Comparison of ENCODE assay signal across 30 cellular contexts in the genomic region with DNA sequence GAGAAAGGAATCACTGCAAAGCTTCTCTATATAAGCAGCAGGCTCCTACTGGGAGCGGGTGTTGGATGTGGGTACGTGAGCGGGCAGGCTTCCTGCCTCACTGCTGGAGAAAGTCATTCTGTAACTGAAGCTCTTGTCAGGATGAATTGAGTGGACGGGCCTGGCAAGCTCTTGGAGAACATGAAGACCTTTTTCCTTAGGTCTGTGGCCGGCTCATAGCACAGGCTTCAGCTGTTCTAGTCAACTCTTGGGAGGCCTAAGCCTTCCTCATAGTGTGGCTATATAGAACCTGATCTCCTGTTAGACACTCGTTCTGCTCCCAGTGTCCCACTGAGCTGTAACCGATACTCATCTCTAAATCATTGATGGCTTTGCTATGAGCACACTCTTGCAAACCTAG.
"Had no signal": no experiment of that assay in that cellular context is flagged by ENCODE, and none has a peak within 500 bp of the region (broad histone marks: within the 10 kb centered on the region; RNA-seq: fewer than 3 reads in every experiment).

No MANE protein-coding gene starts in this region.

- H3K4me3 Mint-ChIP-seq: activated CD4-positive, alpha-beta memory T cell treated with anti-CD3 and anti-CD28 coated beads, Interleukin-2, amount 10 ng/mL, durations not matched to agents 7 days and 5 days; activated CD8-positive, alpha-beta memory T cell treated with anti-CD3 and anti-CD28 coated beads, Interleukin-2, amount 10 ng/mL, durations not matched to agents 7 days and 5 days; activated naive CD4-positive, alpha-beta T cell treated with anti-CD3 and anti-CD28 coated beads, Interleukin-2, amount 10 ng/mL, durations not matched to agents 7 days and 5 days; activated naive CD8-positive, alpha-beta T cell; activated naive CD8-positive, alpha-beta T cell treated with anti-CD3 and anti-CD28 coated beads, Interleukin-2, amount 50 U/mL, for 24 hours; central memory CD8-positive, alpha-beta T cell had no signal

- H3K36me3 Mint-ChIP-seq: activated CD8-positive, alpha-beta memory T cell treated with anti-CD3 and anti-CD28 coated beads, Interleukin-2, amount 10 ng/mL, durations not matched to agents 7 days and 5 days; activated naive CD4-positive, alpha-beta T cell treated with anti-CD3 and anti-CD28 coated beads, Interleukin-2, amount 10 ng/mL, durations not matched to agents 7 days and 5 days; activated naive CD8-positive, alpha-beta T cell had no signal

- DNase-seq: activated CD4-positive, alpha-beta memory T cell treated with anti-CD3 and anti-CD28 coated beads, Interleukin-2, amount 10 ng/mL, durations not matched to agents 7 days and 5 days; activated CD4-positive, alpha-beta T cell treated with anti-CD3 and anti-CD28 coated beads for 1 hour; activated CD4-positive, alpha-beta T cell treated with anti-CD3 and anti-CD28 coated beads for 48 hours; activated CD4-positive, CD25-positive, alpha-beta regulatory T cell; activated CD8-positive, alpha-beta memory T cell treated with anti-CD3 and anti-CD28 coated beads for 24 hours; activated CD8-positive, alpha-beta memory T cell treated with anti-CD3 and anti-CD28 coated beads, Interleukin-2, amount 10 ng/mL, durations not matched to agents 7 days and 5 days; activated CD8-positive, alpha-beta memory T cell treated with anti-CD3 and anti-CD28 coated beads, Interleukin-2, amount 50 U/mL, for 48 hours; activated effector memory CD4-positive, alpha-beta T cell treated with Interleukin-2 at 50 U/mL for 16 hours; activated naive CD4-positive, alpha-beta T cell treated with anti-CD3 and anti-CD28 coated beads, Interleukin-2, amount 10 ng/mL, durations not matched to agents 7 days and 5 days; activated naive CD8-positive, alpha-beta T cell treated with anti-CD3 and anti-CD28 coated beads, Interleukin-2, amount 50 U/mL, for 24 hours; activated T-cell treated with anti-CD3 and anti-CD28 coated beads, Interleukin-2, amount 50 U/mL, for 48 hours; anterior cingulate cortex; NCI-H1105; NCI-H1417 treated with DMSO at 0.1 percent for 48 hours; NCI-H1694; NCI-H1930; NCI-H2081 treated with DMSO at 0.1 percent for 48 hours; NCI-H226; NCI-H446 treated with DMSO at 0.1 percent for 48 hours; NCI-H524; OCI-M1; SHP77; SJCRH30; T1000; WERI-Rb-1 had no signal

- H3K4me1 ChIP-seq: SJCRH30 had no signal

- H3K27ac Mint-ChIP-seq: activated CD4-positive, alpha-beta memory T cell treated with anti-CD3 and anti-CD28 coated beads, Interleukin-2, amount 10 ng/mL, durations not matched to agents 7 days and 5 days; activated CD8-positive, alpha-beta memory T cell treated with anti-CD3 and anti-CD28 coated beads, Interleukin-2, amount 10 ng/mL, durations not matched to agents 7 days and 5 days; activated naive CD4-positive, alpha-beta T cell treated with anti-CD3 and anti-CD28 coated beads, Interleukin-2, amount 10 ng/mL, durations not matched to agents 7 days and 5 days; activated naive CD8-positive, alpha-beta T cell; activated naive CD8-positive, alpha-beta T cell treated with anti-CD3 and anti-CD28 coated beads, Interleukin-2, amount 50 U/mL, for 24 hours had no signal

- H3K4me3 ChIP-seq: cardiac muscle cell, SJCRH30, SK-N-MC had no signal

- ATAC-seq: activated CD8-positive, alpha-beta memory T cell treated with anti-CD3 and anti-CD28 coated beads, Interleukin-2, amount 10 ng/mL, durations not matched to agents 7 days and 5 days; activated naive CD8-positive, alpha-beta T cell treated with anti-CD3 and anti-CD28 coated beads, Interleukin-2, amount 50 U/mL, for 24 hours; Panc1 had no signal

- H3K9me3 Mint-ChIP-seq: activated CD4-positive, alpha-beta memory T cell treated with anti-CD3 and anti-CD28 coated beads, Interleukin-2, amount 10 ng/mL, durations not matched to agents 7 days and 5 days; activated naive CD4-positive, alpha-beta T cell treated with anti-CD3 and anti-CD28 coated beads, Interleukin-2, amount 10 ng/mL, durations not matched to agents 7 days and 5 days; activated naive CD8-positive, alpha-beta T cell treated with anti-CD3 and anti-CD28 coated beads, Interleukin-2, amount 50 U/mL, for 24 hours; central memory CD8-positive, alpha-beta T cell had no signal

- H3K9me3 ChIP-seq: SJCRH30 had no signal

- H3K27me3 Mint-ChIP-seq: activated CD4-positive, alpha-beta memory T cell treated with anti-CD3 and anti-CD28 coated beads, Interleukin-2, amount 10 ng/mL, durations not matched to agents 7 days and 5 days; activated CD8-positive, alpha-beta memory T cell treated with anti-CD3 and anti-CD28 coated beads, Interleukin-2, amount 10 ng/mL, durations not matched to agents 7 days and 5 days; activated naive CD4-positive, alpha-beta T cell treated with anti-CD3 and anti-CD28 coated beads, Interleukin-2, amount 10 ng/mL, durations not matched to agents 7 days and 5 days; activated naive CD8-positive, alpha-beta T cell; activated naive CD8-positive, alpha-beta T cell treated with anti-CD3 and anti-CD28 coated beads, Interleukin-2, amount 50 U/mL, for 24 hours; central memory CD8-positive, alpha-beta T cell had no signal

- H3K27me3 ChIP-seq: cardiac muscle cell, SJCRH30 had no signal

- H3K4me1 Mint-ChIP-seq: activated CD4-positive, alpha-beta memory T cell treated with anti-CD3 and anti-CD28 coated beads, Interleukin-2, amount 10 ng/mL, durations not matched to agents 7 days and 5 days; activated CD8-positive, alpha-beta memory T cell treated with anti-CD3 and anti-CD28 coated beads, Interleukin-2, amount 10 ng/mL, durations not matched to agents 7 days and 5 days; activated naive CD4-positive, alpha-beta T cell treated with anti-CD3 and anti-CD28 coated beads, Interleukin-2, amount 10 ng/mL, durations not matched to agents 7 days and 5 days; activated naive CD8-positive, alpha-beta T cell treated with anti-CD3 and anti-CD28 coated beads, Interleukin-2, amount 50 U/mL, for 24 hours; central memory CD8-positive, alpha-beta T cell had no signal

- H3K27ac ChIP-seq: SJCRH30, SK-N-MC, WERI-Rb-1 had no signal

- H3K36me3 ChIP-seq: cardiac muscle cell, SJCRH30, WERI-Rb-1 had no signal
